Comparison of ENCODE assay signal across 32 cellular contexts in genomic region chr1:245917403-245917802, GRCh38.
DNase-seq lines count a peak whose midpoint lies in the region; ATAC-seq lines count a peak whose summit lies in the region.
"Had no signal": no experiment of that assay in that cellular context is flagged by ENCODE, and none has a peak within 500 bp of the region (broad histone marks: within the 10 kb centered on the region; RNA-seq: fewer than 3 reads in every experiment).

No MANE protein-coding gene starts in this region.

- no peak overlapping the region for H3K4me3 ChIP-seq in neuronal stem cell (ENCODE audit: low read length in 2 of 2)
- H3K4me3 ChIP-seq: A549; BLaER1; BLaER1 treated with 17β-estradiol and CSF1 and Interleukin-3, amounts not matched to agents 10 nM and 100 nM had no signal

- H3K18ac ChIP-seq in neuronal stem cell (ENCODE audit: low read length) = peak overlapping the region; percentile 20

- no peaks in the 10 kb centered on the region for H3K4me1 ChIP-seq in neuronal stem cell (ENCODE audit: control insufficient read depth in 2 of 2, insufficient read depth in 1 of 2, low read depth in 1 of 2, low read length in 2 of 2)
- H3K4me1 ChIP-seq: A549; BE2C; BLaER1; BLaER1 treated with 17β-estradiol and CSF1 and Interleukin-3, amounts not matched to agents 10 nM and 100 nM; Caco-2 had no signal

- no peak overlapping the region for H2BK120ac ChIP-seq in neuronal stem cell (ENCODE audit: low read depth, low read length)

- no peak overlapping the region for H3K4ac ChIP-seq in neuronal stem cell (ENCODE audit: low read length)

- no peaks in the 10 kb centered on the region for H3K36me3 ChIP-seq in neuronal stem cell (replicated peaks in 1 of 2; ENCODE audit: control insufficient read depth in 2 of 2, insufficient read depth in 2 of 2, low read length in 2 of 2)

- H4K8ac ChIP-seq in neuronal stem cell (ENCODE audit: low read depth, low read length) = no peak overlapping the region

- H3K14ac ChIP-seq in neuronal stem cell (ENCODE audit: low read length) = no peak overlapping the region

- no peaks in the 10 kb centered on the region for H3K9me3 ChIP-seq in neuronal stem cell (replicated peaks in 1 of 2; ENCODE audit: control insufficient read depth in 2 of 2, insufficient read depth in 1 of 2, low read depth in 1 of 2, low read length in 2 of 2)
- H3K9me3 ChIP-seq: A549, BE2C, Caco-2 had no signal

- DNase-seq in DMS 273 (lab: John Stamatoyannopoulos, UW; ENCODE audit: unreplicated experiment) (peak; percentile 22), DMS 273 treated with DMSO at 0.1 percent for 48 hours (lab: John Stamatoyannopoulos, UW) (no peak), NCI-H2171 treated with DMSO at 0.1 percent for 48 hours (lab: John Stamatoyannopoulos, UW) (peak; percentile 5), NCI-H2171 (lab: John Stamatoyannopoulos, UW) (no peak), neuronal stem cell (ENCODE audit: low spot score) (no peak), D341Med (ENCODE audit: low spot score) (no peak)
- DNase-seq in activated CD4-positive, alpha-beta T cell treated with anti-CD3 and anti-CD28 coated beads for 1 hour = no peak
- DNase-seq: 8988T; ACHN; AML-193; BE2C; C1 segment of cervical spinal cord; Caco-2; Calu3; CD4-positive, alpha-beta memory T cell; CD4-positive, alpha-beta T cell; CD4-positive, CD25-positive, alpha-beta regulatory T cell; CD8-positive, alpha-beta memory T cell; CD8-positive, alpha-beta T cell; COR-L47; DMS153; DMS53; DMS79; DMS79 treated with DMSO at 0.1 percent for 48 hours; DND-41; EL had no signal

- no peak overlapping the region for H3K4me2 ChIP-seq in neuronal stem cell (ENCODE audit: insufficient read depth, low read length, poor library complexity, severe bottlenecking)
- H3K4me2 ChIP-seq: A549; BLaER1; BLaER1 treated with 17β-estradiol and CSF1 and Interleukin-3, amounts not matched to agents 10 nM and 100 nM had no signal

- H2AK5ac ChIP-seq in neuronal stem cell (ENCODE audit: low read depth, low read length) = no peak overlapping the region

- H2BK12ac ChIP-seq in neuronal stem cell (ENCODE audit: low read length) = no peak overlapping the region

- H3K27ac ChIP-seq in neuronal stem cell (replicated peaks; ENCODE audit: low read length) = no peak overlapping the region
- H3K27ac ChIP-seq: 22Rv1; A549; BLaER1; BLaER1 treated with 17β-estradiol and CSF1 and Interleukin-3, amounts not matched to agents 10 nM and 100 nM; C4-2B had no signal

- H3K79me1 ChIP-seq in neuronal stem cell (ENCODE audit: low read depth, low read length) = no peaks in the 10 kb centered on the region

- H2AFZ ChIP-seq in neuronal stem cell (ENCODE audit: low read length) = no peak overlapping the region

- WGBS in neuronal stem cell (ENCODE audit: extremely low coverage in 2 of 2, insufficient read length in 2 of 2, insufficient replicate concordance in 1 of 2), 2 donors = no CpG with 5 or more reads among the region's 6 CpGs

- no peak overlapping the region for H2BK5ac ChIP-seq in neuronal stem cell (ENCODE audit: low read length)

- H2BK15ac ChIP-seq in neuronal stem cell (ENCODE audit: low read length) = no peak overlapping the region

- no peak overlapping the region for H4K91ac ChIP-seq in neuronal stem cell (ENCODE audit: low read depth, low read length, poor library complexity)

- no peak overlapping the region for H3K23ac ChIP-seq in neuronal stem cell (ENCODE audit: low read depth, low read length, poor library complexity)

- no peaks in the 10 kb centered on the region for H3K27me3 ChIP-seq in neuronal stem cell (ENCODE audit: control insufficient read depth in 3 of 3, insufficient read depth in 3 of 3, low read depth in 1 of 3, low read length in 3 of 3)
- H3K27me3 ChIP-seq: BE2C; BLaER1; BLaER1 treated with 17β-estradiol and CSF1 and Interleukin-3, amounts not matched to agents 10 nM and 100 nM had no signal

- no peak overlapping the region for H3K9ac ChIP-seq in neuronal stem cell (ENCODE audit: low read depth, low read length, poor library complexity)
- H3K9ac ChIP-seq: BLaER1; BLaER1 treated with 17β-estradiol and CSF1 and Interleukin-3, amounts not matched to agents 10 nM and 100 nM had no signal

- peak; percentile 92 for ATAC-seq in GM19025 (IDR thresholded peaks at IDR 0.05; ENCODE audit: low read depth, unreplicated experiment)
- ATAC-seq: A549; CD8-positive, alpha-beta T cell had no signal

Comparison
In these comparisons a context has a peak if more than half of its experiments do, and no peak if none do; other contexts are left out.
1. DNase-seq: peak in DMS 273 (single experiment) and NCI-H2171 treated with DMSO at 0.1 percent for 48 hours (single experiment); none in DMS 273 treated with DMSO at 0.1 percent for 48 hours (single experiment), NCI-H2171 (single experiment), neuronal stem cell (single experiment), D341Med (single experiment) and activated CD4-positive, alpha-beta T cell treated with anti-CD3 and anti-CD28 coated beads for 1 hour (single experiment).